In the genomic region with DNA sequence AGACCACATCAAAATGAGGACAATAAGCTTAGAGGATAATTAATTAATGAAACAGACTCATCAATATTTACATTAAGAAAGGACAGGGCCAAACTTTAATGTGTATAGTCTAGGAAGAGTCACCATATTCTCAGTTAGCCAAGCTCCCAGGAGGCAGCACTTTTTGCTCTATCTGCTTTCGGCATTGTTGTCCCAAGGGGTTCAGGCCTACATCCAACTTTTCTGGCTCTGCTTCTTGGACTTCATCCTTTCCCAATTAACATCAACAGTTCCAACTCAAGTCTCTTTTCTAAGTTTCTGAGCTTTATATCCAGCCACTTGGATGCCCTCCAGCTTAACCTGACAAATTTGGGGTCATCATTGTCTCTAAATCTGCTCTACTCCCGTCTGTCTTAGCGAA, we compare ENCODE assay signal across 23 cellular contexts. TPM values are rescaled to one million over a fixed set of nuclear protein-coding genes. Genes with fewer than 3 reads are reported as not detected.
DNase-seq lines count a peak whose midpoint lies in the region; ATAC-seq and TF ChIP-seq lines count a peak whose summit lies in the region.
"Had no signal": no experiment of that assay in that cellular context is flagged by ENCODE, and none has a peak within 500 bp of the region (broad histone marks: within the 10 kb centered on the region; RNA-seq: fewer than 3 reads in every experiment).

No MANE protein-coding gene starts in this region.

- peak overlapping the region in 1 of 8 donors; percentile 14 for H3K4me3 Mint-ChIP-seq in CD4-positive, alpha-beta memory T cell
- H3K4me3 Mint-ChIP-seq: central memory CD8-positive, alpha-beta T cell had no signal

- TF ChIP-seq CTCF in astrocyte of the spinal cord (IDR thresholded peaks at IDR 0.05; ENCODE audit: low read depth, low read length) (no peak), osteoblast (IDR thresholded peaks at IDR 0.05; ENCODE audit: extremely low read depth, low read depth, low read length) (no peak)

- intact Hi-C loops in CD4-positive, alpha-beta memory T cell (cut with micrococcal nuclease): no loop called here

- H3K4me3 ChIP-seq in astrocyte of the spinal cord (ENCODE audit: low read depth, low read length) (no peak overlapping the region), osteoblast (ENCODE audit: insufficient read depth, low read length) (peak overlapping the region; percentile 60), H7 (ENCODE audit: insufficient read depth, low read depth, low read length) (no peak overlapping the region)
- H3K4me3 ChIP-seq in CD4-positive, alpha-beta memory T cell (ENCODE audit: low read length in 2 of 2): no peak overlapping the region
- H3K4me3 ChIP-seq: esophagus muscularis mucosa, lower lobe of right lung, prostate gland, spleen, suprapubic skin had no signal

- H3K27ac Mint-ChIP-seq in CD4-positive, alpha-beta memory T cell: no peak overlapping the region

- H3K4me1 ChIP-seq in osteoblast (ENCODE audit: insufficient read depth, low read length): peaks cover 53% of the 10 kb centered on the region
- no peaks in the 10 kb centered on the region for H3K4me1 ChIP-seq in CD4-positive, alpha-beta memory T cell (ENCODE audit: insufficient read depth, low read length)
- H3K4me1 ChIP-seq: prostate gland had no signal

- H3K4me2 ChIP-seq in osteoblast (ENCODE audit: insufficient read depth, low read length): peak overlapping the region; percentile 87

- CTCF ChIA-PET in CD4-positive, alpha-beta memory T cell (lab: Charles Lee; ENCODE audit: partially characterized antibody): no interaction called here

- H3K27me3 Mint-ChIP-seq in CD4-positive, alpha-beta memory T cell: peaks cover 0 to 2% of the 10 kb centered on the region in 2 donors
- H3K27me3 Mint-ChIP-seq: central memory CD8-positive, alpha-beta T cell had no signal

- H3K36me3 ChIP-seq in osteoblast (ENCODE audit: insufficient read depth, low read length) (peaks cover 5% of the 10 kb centered on the region), H7 (replicated peaks; ENCODE audit: control insufficient read depth, insufficient read depth, low read length) (no peaks in the 10 kb centered on the region)
- no peaks in the 10 kb centered on the region for H3K36me3 ChIP-seq in CD4-positive, alpha-beta memory T cell (ENCODE audit: insufficient read depth, low read length)
- H3K36me3 ChIP-seq: lower lobe of right lung, prostate gland, spleen, suprapubic skin had no signal

- H3K79me2 ChIP-seq in osteoblast (ENCODE audit: insufficient read depth, low read length): peaks cover 27% of the 10 kb centered on the region

- peaks cover 0 to 6% (median 4%) of the 10 kb centered on the region in 4 donors for H3K4me1 Mint-ChIP-seq in CD4-positive, alpha-beta memory T cell
- H3K4me1 Mint-ChIP-seq: central memory CD8-positive, alpha-beta T cell had no signal

- DNase-seq in Ammon's horn (ENCODE audit: low spot score): peak; percentile 36
- peak; percentile 12 for DNase-seq in astrocyte of the spinal cord (ENCODE audit: low read depth, low spot score)
- peak; percentile 49 for DNase-seq in fibroblast of peridontal ligament (ENCODE audit: extremely low read depth)
- no peak for DNase-seq in osteoblast (ENCODE audit: insufficient read length, low spot score, missing footprints)
- no peak for DNase-seq in CD4-positive, alpha-beta memory T cell
- DNase-seq in H7: no peak
- DNase-seq in NCI-H2196 (lab: John Stamatoyannopoulos, UW; ENCODE audit: unreplicated experiment): no peak
- DNase-seq: activated CD4-positive, alpha-beta T cell treated with anti-CD3 and anti-CD28 coated beads for 4 hours; activated CD8-positive, alpha-beta memory T cell treated with anti-CD3 and anti-CD28 coated beads, Interleukin-2, amount 50 U/mL, for 48 hours; activated effector memory CD4-positive, alpha-beta T cell treated with anti-CD3 and anti-CD28 coated beads, Interleukin-2, amount 50 U/mL, for 16 hours; DMS79 treated with DMSO at 0.1 percent for 48 hours; effector CD4-positive, alpha-beta T cell; islet precursor cell; KBM-7; lower lobe of right lung; NCI-H1092; NCI-H2029 treated with DMSO at 0.1 percent for 48 hours; spleen had no signal

- H3K9me3 Mint-ChIP-seq in CD4-positive, alpha-beta memory T cell: peaks cover 0 to 3% (median 0%) of the 10 kb centered on the region in 8 donors
- H3K9me3 Mint-ChIP-seq: central memory CD8-positive, alpha-beta T cell had no signal

- in situ Hi-C loops in astrocyte of the spinal cord (cut with HindIII; ENCODE audit: low sequenced_read_pairs): no loop called here

- peak overlapping the region; percentile 69 for H2AFZ ChIP-seq in osteoblast (ENCODE audit: low read length)

- POLR2A ChIA-PET in CD4-positive, alpha-beta memory T cell (lab: Charles Lee; ENCODE audit: partially characterized antibody): no interaction called here

- peak overlapping the region; percentile 52 for H3K27ac ChIP-seq in osteoblast (ENCODE audit: low read depth, low read length)
- no peak overlapping the region for H3K27ac ChIP-seq in CD4-positive, alpha-beta memory T cell (ENCODE audit: low read depth, low read length)
- H3K27ac ChIP-seq: lower lobe of right lung, prostate gland, spleen, suprapubic skin had no signal

- no peaks in the 10 kb centered on the region for H3K27me3 ChIP-seq in osteoblast (ENCODE audit: insufficient read depth, low read length)
- no peaks in the 10 kb centered on the region for H3K27me3 ChIP-seq in CD4-positive, alpha-beta memory T cell (ENCODE audit: insufficient read depth, low read length)
- H3K27me3 ChIP-seq in H7 (ENCODE audit: control insufficient read depth, insufficient read depth, low read length): no peaks in the 10 kb centered on the region
- H3K27me3 ChIP-seq: esophagus muscularis mucosa, spleen, suprapubic skin had no signal

- no peaks in the 10 kb centered on the region for H3K36me3 Mint-ChIP-seq in CD4-positive, alpha-beta memory T cell

- H4K20me1 ChIP-seq in osteoblast (ENCODE audit: insufficient read depth, low read length): no peaks in the 10 kb centered on the region

- H3K9me3 ChIP-seq in osteoblast (ENCODE audit: low read depth, low read length): no peaks in the 10 kb centered on the region
- no peaks in the 10 kb centered on the region for H3K9me3 ChIP-seq in CD4-positive, alpha-beta memory T cell (ENCODE audit: control insufficient read depth in 1 of 2, low read length in 2 of 2)
- H3K9me3 ChIP-seq: esophagus muscularis mucosa, lower lobe of right lung, prostate gland, spleen, suprapubic skin had no signal

- ATAC-seq in GM18520 (IDR thresholded peaks at IDR 0.05; ENCODE audit: unreplicated experiment): no peak
- ATAC-seq: lower lobe of right lung had no signal

RNA-seq across cellular contexts. Expression of gene GLI3, which starts 42.8 kb away (rescaled TPM):
- 10.9 and 11.9 TPM in 2 replicates for total RNA-seq in osteoblast
- under 1 TPM in 1 of 2 experiments, not detected in 1; 0.06 TPM for total RNA-seq in CD4-positive, alpha-beta memory T cell
- polyA plus RNA-seq in CD4-positive, alpha-beta memory T cell: under 1 TPM in 1 of 2 donors, not detected in 1; 0.13 TPM
- total RNA-seq in H7 (2014; rRNA removed; shearing (Covaris generic)): 6.7 and 12.4 TPM in 2 replicates

Comparison
In these comparisons a context has a peak if more than half of its experiments do, and no peak if none do; other contexts are left out.
1. DNase-seq: peak in Ammon's horn (single experiment), astrocyte of the spinal cord (single experiment) and fibroblast of peridontal ligament (single experiment); none in osteoblast (single experiment), CD4-positive, alpha-beta memory T cell (0 of 5), H7 (single experiment) and NCI-H2196 (single experiment).